In the genomic region with DNA sequence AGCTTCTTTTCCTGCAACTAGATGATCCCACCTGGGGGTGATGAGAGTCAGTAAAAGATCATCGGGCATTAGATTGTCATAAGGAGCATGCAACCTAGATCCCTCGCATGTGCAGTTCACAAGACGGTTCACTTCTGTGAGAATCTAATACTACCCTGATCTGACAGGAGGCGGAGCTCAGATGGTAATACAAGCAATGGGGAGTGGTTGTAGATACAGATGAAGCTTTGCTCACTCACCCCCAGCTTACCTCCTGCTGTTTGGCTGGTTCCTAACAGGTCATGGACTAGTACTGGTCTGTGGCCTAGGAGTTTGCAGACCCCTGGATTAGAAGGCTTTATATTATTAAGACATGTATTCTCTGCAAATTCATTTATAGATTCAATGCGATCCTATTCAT, we compare ENCODE assay signal across 29 cellular contexts.
DNase-seq lines count a peak whose midpoint lies in the region; TF ChIP-seq lines count a peak whose summit lies in the region.
"Had no signal": no experiment of that assay in that cellular context is flagged by ENCODE, and none has a peak within 500 bp of the region (broad histone marks: within the 10 kb centered on the region; RNA-seq: fewer than 3 reads in every experiment).

No MANE protein-coding gene starts in this region.

- no peaks in the 10 kb centered on the region for H3K4me1 Mint-ChIP-seq in endodermal cell
- H3K4me1 Mint-ChIP-seq: B cell; CD14-positive monocyte; CD4-positive, alpha-beta memory T cell; CD8-positive, alpha-beta memory T cell had no signal

- no peak overlapping the region for H3K27ac ChIP-seq in HEK293 (ENCODE audit: extremely low read depth, low read depth, low read length)
- no peak overlapping the region for H3K27ac ChIP-seq in endodermal cell (ENCODE audit: low read depth, low read length)
- H3K27ac ChIP-seq: 22Rv1; A549; BLaER1; BLaER1 treated with 17β-estradiol and CSF1 and Interleukin-3, amounts not matched to agents 10 nM and 100 nM; C4-2B had no signal

- H3K36me3 ChIP-seq in HEK293 (ENCODE audit: control insufficient read depth in 2 of 2, insufficient read depth in 1 of 2, low read length in 2 of 2): no peaks in the 10 kb centered on the region
- no peaks in the 10 kb centered on the region for H3K36me3 ChIP-seq in endodermal cell (ENCODE audit: control insufficient read depth, insufficient read depth, low read length)
- H3K36me3 ChIP-seq: BE2C; BLaER1; BLaER1 treated with 17β-estradiol and CSF1 and Interleukin-3, amounts not matched to agents 10 nM and 100 nM had no signal

- H3K27me3 Mint-ChIP-seq in endodermal cell (ENCODE audit: insufficient read depth): peaks cover 1% of the 10 kb centered on the region

- no peak overlapping the region for H3K4me3 Mint-ChIP-seq in endodermal cell
- H3K4me3 Mint-ChIP-seq: B cell; CD14-positive monocyte; CD4-positive, alpha-beta memory T cell; CD4-positive, alpha-beta T cell; CD4-positive, CD25-positive, alpha-beta regulatory T cell; CD8-positive, alpha-beta memory T cell; CD8-positive, alpha-beta T cell had no signal

- POLR2A ChIA-PET in HEK293 (lab: Yijun Ruan, JAX): no interaction called here

- TF ChIP-seq CTCF in HEK293 (tag by site-specific recombination; IDR thresholded peaks at IDR 0.05) (no peak), endodermal cell (conservative IDR thresholded peaks at IDR 0.05) (no peak)

- peaks cover 2% of the 10 kb centered on the region for H3K36me3 Mint-ChIP-seq in endodermal cell (ENCODE audit: low read depth)
- H3K36me3 Mint-ChIP-seq: CD14-positive monocyte; CD4-positive, alpha-beta memory T cell; CD4-positive, CD25-positive, alpha-beta regulatory T cell; CD8-positive, alpha-beta memory T cell; CD8-positive, alpha-beta T cell had no signal

- CTCF ChIA-PET in HEK293 (lab: Yijun Ruan, JAX): interaction anchor here (0.6 kb wide), 1 partner anchor 27 kb away, joined by 3 read pairs; no protein-coding TSS in a partner anchor

- H3K9me3 Mint-ChIP-seq in endodermal cell: peaks cover 6% of the 10 kb centered on the region

- no peak for DNase-seq in endodermal cell
- DNase-seq: 8988T; ACHN; AML-193; BE2C; C1 segment of cervical spinal cord; Caco-2; Calu3; CD4-positive, alpha-beta memory T cell; CD4-positive, alpha-beta T cell; CD4-positive, CD25-positive, alpha-beta regulatory T cell; CD8-positive, alpha-beta memory T cell; CD8-positive, alpha-beta T cell; COR-L47; DMS 273 treated with DMSO at 0.1 percent for 48 hours; DMS153; DMS53; DMS79; DMS79 treated with DMSO at 0.1 percent for 48 hours; DND-41; EL had no signal

- no peaks in the 10 kb centered on the region for H3K27me3 ChIP-seq in endodermal cell (ENCODE audit: control insufficient read depth, insufficient read depth, low read length, poor library complexity, severe bottlenecking)
- H3K27me3 ChIP-seq: BE2C; BLaER1; BLaER1 treated with 17β-estradiol and CSF1 and Interleukin-3, amounts not matched to agents 10 nM and 100 nM had no signal

- 94 to 100% methylated on average over 1 to 5 of the region's 5 CpGs for WGBS in endodermal cell (ENCODE audit: insufficient coverage in 1 of 2, insufficient read length in 1 of 2), 2 experiments

- no peak overlapping the region for H3K9ac ChIP-seq in endodermal cell (ENCODE audit: extremely low read depth, low read length, poor library complexity, severe bottlenecking)
- H3K9ac ChIP-seq: BLaER1; BLaER1 treated with 17β-estradiol and CSF1 and Interleukin-3, amounts not matched to agents 10 nM and 100 nM had no signal

- H3K4me3 ChIP-seq in HEK293 (ENCODE audit: low read depth, low read length): no peak overlapping the region
- H3K4me3 ChIP-seq in endodermal cell (ENCODE audit: low read length): no peak overlapping the region
- H3K4me3 ChIP-seq: A549; BLaER1; BLaER1 treated with 17β-estradiol and CSF1 and Interleukin-3, amounts not matched to agents 10 nM and 100 nM had no signal

- H3K4me1 ChIP-seq in HEK293 (ENCODE audit: control insufficient read depth, insufficient read depth, low read length) (no peaks in the 10 kb centered on the region), endodermal cell (ENCODE audit: control insufficient read depth, insufficient read depth, low read length) (no peaks in the 10 kb centered on the region)
- H3K4me1 ChIP-seq: A549; BLaER1; BLaER1 treated with 17β-estradiol and CSF1 and Interleukin-3, amounts not matched to agents 10 nM and 100 nM; Caco-2 had no signal

- no peak overlapping the region for H3K27ac Mint-ChIP-seq in endodermal cell
- H3K27ac Mint-ChIP-seq: B cell; CD14-positive monocyte; CD4-positive, alpha-beta memory T cell; CD4-positive, alpha-beta T cell; CD4-positive, CD25-positive, alpha-beta regulatory T cell; CD8-positive, alpha-beta memory T cell; CD8-positive, alpha-beta T cell had no signal

- H3K9me3 ChIP-seq in HEK293 (ENCODE audit: control insufficient read depth, insufficient read depth, low read depth, low read length) (no peaks in the 10 kb centered on the region), endodermal cell (ENCODE audit: control insufficient read depth, low read length) (no peaks in the 10 kb centered on the region)
- H3K9me3 ChIP-seq: A549, BE2C, BLaER1, Caco-2 had no signal

TF ChIP-seq in HEK293, 187 proteins besides CTCF, POLR2A, EP300 and RAD21:
- TF ChIP-seq ZNF610 (tag by site-specific recombination; IDR thresholded peaks at IDR 0.05; ENCODE audit: borderline replicate concordance): peak; percentile 99
- no peak for TF ChIP-seq HOXA7 (CRISPR knock-in tag; IDR thresholded peaks at IDR 0.05; ENCODE audit: borderline replicate concordance)
